ENCODE assay signal across 8 cellular contexts in genomic region chr17:60678118-60678444, GRCh38. TPM values are rescaled to one million over a fixed set of nuclear protein-coding genes. Genes with fewer than 3 reads are reported as not detected.
DNase-seq lines count a peak whose midpoint lies in the region; ATAC-seq, FAIRE-seq and TF ChIP-seq lines count a peak whose summit lies in the region.

No MANE protein-coding gene starts in this region.

- no peak for FAIRE-seq in urothelium cell line (lab: Jason Lieb, UNC)

- TF ChIP-seq CTCF in cardiac muscle cell (IDR thresholded peaks at IDR 0.05; ENCODE audit: low read depth, low read length) = no peak
- TF ChIP-seq CTCF in liver (IDR thresholded peaks at IDR 0.05; ENCODE audit: low read depth, low read length, missing input control) = no peak
- no peak for TF ChIP-seq CTCF in upper lobe of left lung (IDR thresholded peaks at IDR 0.05)

- no peak for ATAC-seq in Right ventricle myocardium inferior
- ATAC-seq in upper lobe of left lung (ENCODE audit: low FRiP score in 2 of 2) = peak in 1 of 2 donors; percentile 0

- no peaks in the 10 kb centered on the region for H3K27me3 ChIP-seq in cardiac muscle cell
- no peaks in the 10 kb centered on the region for H3K27me3 ChIP-seq in liver (ENCODE audit: control insufficient read depth in 4 of 4, insufficient read depth in 4 of 4, low read length in 3 of 4)
- no peaks in the 10 kb centered on the region for H3K27me3 ChIP-seq in upper lobe of left lung

- peak overlapping the region; percentile 31 to 74 for H3K9ac ChIP-seq in liver (ENCODE audit: low read depth in 1 of 2, low read length in 2 of 2)

- H3K9me3 ChIP-seq in cardiac muscle cell (ENCODE audit: low read depth) (no peaks in the 10 kb centered on the region), liver (ENCODE audit: control insufficient read depth in 4 of 4, low read length in 3 of 4) (no peaks in the 10 kb centered on the region), upper lobe of left lung (no peaks in the 10 kb centered on the region)

- no peak for DNase-seq in cardiac muscle cell (ENCODE audit: low read depth in 1 of 2, low spot score in 1 of 2)
- no peak for DNase-seq in Right ventricle myocardium inferior (ENCODE audit: missing footprints)
- DNase-seq in upper lobe of left lung = no peak
- DNase-seq in iPS-NIHi7 (ENCODE audit: extremely low spot score) = no peak
- no peak for DNase-seq in urothelium cell line (ENCODE audit: low spot score)
- no peak for DNase-seq in H4 (ENCODE audit: low spot score)

- peak in 1 of 4 donors; percentile 6 for TF ChIP-seq POLR2A in upper lobe of left lung (IDR thresholded peaks at IDR 0.05)

- H3K4me3 ChIP-seq in cardiac muscle cell = peak overlapping the region; percentile 43
- peak overlapping the region; percentile 64 to 73 (median 73) for H3K4me3 ChIP-seq in liver (ENCODE audit: low read depth in 1 of 3, low read length in 3 of 3)
- peak overlapping the region; percentile 55 to 98 (median 92) for H3K4me3 ChIP-seq in upper lobe of left lung

- TF ChIP-seq EP300 in upper lobe of left lung (IDR thresholded peaks at IDR 0.05) = no peak

- WGBS in liver = 3% methylated on average over 6 of the region's 6 CpGs
- 3 to 8% methylated on average over 6 of the region's 6 CpGs for WGBS in upper lobe of left lung, 2 donors

- intact Hi-C loops in Right ventricle myocardium inferior (cut with DNase I) = no loop called here

- no peaks in the 10 kb centered on the region for H3K36me3 ChIP-seq in cardiac muscle cell
- H3K36me3 ChIP-seq in liver (ENCODE audit: control insufficient read depth in 4 of 4, insufficient read depth in 3 of 4, low read depth in 1 of 4, low read length in 3 of 4) = peaks cover 0 to 2% (median 2%) of the 10 kb centered on the region in 4 donors
- H3K36me3 ChIP-seq in upper lobe of left lung = peaks cover 0 to 7% (median 3%) of the 10 kb centered on the region in 4 donors

- TF ChIP-seq RAD21 in liver (IDR thresholded peaks at IDR 0.05) = no peak

- H3K27ac ChIP-seq in cardiac muscle cell = peak overlapping the region; percentile 85
- H3K27ac ChIP-seq in angular gyrus (ENCODE audit: low read depth, low read length) = peak overlapping the region; percentile 98
- peak overlapping the region; percentile 37 to 62 for H3K27ac ChIP-seq in liver (ENCODE audit: low read depth in 1 of 2, low read length in 2 of 2)
- peak overlapping the region; percentile 76 to 91 (median 86) for H3K27ac ChIP-seq in upper lobe of left lung

- H3K4me1 ChIP-seq in cardiac muscle cell (ENCODE audit: low read depth) (peaks cover 5% of the 10 kb centered on the region), liver (ENCODE audit: control insufficient read depth in 4 of 4, insufficient read depth in 4 of 4, low read length in 3 of 4) (peaks cover 0 to 15% (median 7%) of the 10 kb centered on the region in 4 donors), upper lobe of left lung (peaks cover 10 to 17% (median 13%) of the 10 kb centered on the region in 4 donors)

TF ChIP-seq in liver, 16 proteins besides CTCF, POLR2A, EP300 and RAD21:
- no peak for TF ChIP-seq HNF4A (conservative IDR thresholded peaks at IDR 0.05)
- no peak for TF ChIP-seq REST (IDR thresholded peaks at IDR 0.05)
- no peak for TF ChIP-seq FOXA2 (IDR thresholded peaks at IDR 0.05)
- no peak for TF ChIP-seq YY1 (IDR thresholded peaks at IDR 0.05)
- TF ChIP-seq HNF4G (IDR thresholded peaks at IDR 0.05) = no peak
- TF ChIP-seq TAF1 (conservative IDR thresholded peaks at IDR 0.05) = no peak
- TF ChIP-seq MAX (IDR thresholded peaks at IDR 0.05) = no peak
- TF ChIP-seq JUND (IDR thresholded peaks at IDR 0.05) = no peak
- TF ChIP-seq EGR1 (IDR thresholded peaks at IDR 0.05; ENCODE audit: low read depth in 2 of 2) = no peak
- no peak for TF ChIP-seq SP1 (IDR thresholded peaks at IDR 0.05)
- no peak for TF ChIP-seq GABPA (IDR thresholded peaks at IDR 0.05 in 1 of 2, conservative IDR thresholded peaks at IDR 0.05 in 1 of 2)
- TF ChIP-seq FOXA1 (IDR thresholded peaks at IDR 0.05) = no peak
- TF ChIP-seq NR2F2 (IDR thresholded peaks at IDR 0.05) = no peak
- TF ChIP-seq ATF3 (IDR thresholded peaks at IDR 0.05) = no peak

RNA-seq across cellular contexts. Expression of gene BCAS3, which starts 0.4 kb away (rescaled TPM):
- total RNA-seq in cardiac muscle cell (36.5 TPM in 2 replicates), Right ventricle myocardium inferior (13.3 TPM), liver (10 to 100 TPM; 10.3 to 24.6 TPM), upper lobe of left lung (100 to 1,000 TPM in 1 of 6 donors, 10 to 100 TPM in 5; 20.1 to 111 (median 37.0) TPM)
- polyA plus RNA-seq in cardiac muscle cell (39.6 and 51.3 TPM in 2 replicates), liver (1 to 10 TPM; 5.8 to 10.0 TPM)
- total RNA-seq in H4 (2014; rRNA removed; shearing (Covaris generic)) = 10.2 and 18.1 TPM in 2 replicates
